Comparison of ENCODE assay signal across 1 cellular context in the genomic region with DNA sequence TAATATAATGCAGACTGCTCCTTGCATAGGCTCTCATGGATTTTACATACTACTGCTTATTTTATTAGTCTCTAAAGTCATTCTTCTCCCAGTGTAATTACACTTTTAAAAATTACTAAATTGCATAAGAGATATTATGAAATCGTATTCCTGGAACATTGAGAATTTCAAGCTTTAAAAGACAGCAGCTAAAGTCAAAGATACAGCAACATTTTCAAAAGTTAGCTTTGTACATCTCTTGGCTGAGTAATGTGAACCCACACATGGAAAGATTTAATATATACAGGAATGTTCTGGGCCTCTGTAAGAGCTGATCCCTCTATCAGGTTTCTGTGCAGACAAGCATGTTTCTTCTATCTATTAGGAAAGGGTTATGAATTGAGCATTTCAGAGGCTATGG.
A peak's percentile ranks its signal among the peaks of the same experiment; 100 is the strongest.
TF ChIP-seq lines count a peak whose summit lies in the region.

No MANE protein-coding gene starts in this region.

TF ChIP-seq in SK-N-SH, 30 proteins besides CTCF, POLR2A, EP300 and RAD21:
- TF ChIP-seq RCOR1 (IDR thresholded peaks at IDR 0.05; ENCODE audit: low read length): 0 out of 2 replicates have a peak, but pooled peaks have one; percentile 15
- TF ChIP-seq, protein P1, sequence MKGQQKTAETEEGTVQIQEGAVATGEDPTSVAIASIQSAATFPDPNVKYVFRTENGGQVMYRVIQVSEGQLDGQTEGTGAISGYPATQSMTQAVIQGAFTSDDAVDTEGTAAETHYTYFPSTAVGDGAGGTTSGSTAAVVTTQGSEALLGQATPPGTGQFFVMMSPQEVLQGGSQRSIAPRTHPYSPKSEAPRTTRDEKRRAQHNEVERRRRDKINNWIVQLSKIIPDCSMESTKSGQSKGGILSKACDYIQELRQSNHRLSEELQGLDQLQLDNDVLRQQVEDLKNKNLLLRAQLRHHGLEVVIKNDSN (IDR thresholded peaks at IDR 0.05; ENCODE audit: borderline replicate concordance, low read depth): no peak
TF ChIP-seq in SK-N-SH: peak in this region for 1.
